24 cellular contexts compared by ENCODE assay signal in the genomic region with DNA sequence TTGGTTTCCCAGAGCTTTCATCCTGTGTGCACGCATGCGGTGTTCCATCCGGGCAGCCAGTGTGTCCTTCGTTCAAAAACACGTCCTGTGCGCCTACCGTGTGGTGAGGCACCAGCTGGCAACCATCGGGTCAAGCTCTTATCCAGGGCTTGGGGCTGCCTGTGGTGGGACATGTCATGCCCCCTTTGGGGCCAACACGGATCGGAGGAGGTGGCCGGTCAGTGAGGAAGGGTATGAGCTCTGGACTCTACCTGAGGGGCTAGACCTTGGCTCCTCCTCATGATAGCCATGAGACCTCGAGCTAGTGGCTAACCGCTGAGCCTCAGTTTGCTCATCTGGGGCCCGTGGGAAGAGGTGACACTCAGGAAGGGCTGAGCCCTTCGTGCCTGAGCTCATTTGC.
DNase-seq lines count a peak whose midpoint lies in the region; ATAC-seq, FAIRE-seq and TF ChIP-seq lines count a peak whose summit lies in the region.
"Had no signal": no experiment of that assay in that cellular context is flagged by ENCODE, and none has a peak within 500 bp of the region (broad histone marks: within the 10 kb centered on the region; RNA-seq: fewer than 3 reads in every experiment).

No MANE protein-coding gene starts in this region.

- peak overlapping the region; percentile 38 for H3K4me3 ChIP-seq in Jurkat, Clone E6-1 (ENCODE audit: low read length)
- H3K4me3 ChIP-seq in vagina, result no peak overlapping the region
- H3K4me3 ChIP-seq: GM23248, SJSA1 had no signal

- no peak overlapping the region for H3K4me3 Mint-ChIP-seq in nephron
- H3K4me3 Mint-ChIP-seq: CD4-positive, alpha-beta T cell; IgD-negative memory B cell had no signal

- DNase-seq in Right ventricle myocardium inferior (ENCODE audit: missing footprints) (peak; percentile 60), left cardiac atrium (no peak), vagina (ENCODE audit: extremely low spot score in 2 of 2) (peak; percentile 64 to 78), H54 (ENCODE audit: insufficient read length, low spot score) (no peak)
- no peak for DNase-seq in Jurkat, Clone E6-1 (ENCODE audit: low read depth, low spot score)
- DNase-seq: CD4-positive, alpha-beta T cell; GM23248; HCEC 1CT; NCI-H1048; NCI-H1417; NCI-H1694; NCI-H2029 treated with DMSO at 0.1 percent for 48 hours; NCI-H446 treated with DMSO at 0.1 percent for 48 hours; NCI-H526; NCI-H82; NK-92 treated with Interleukin-12 subunit alpha and Interleukin-12 subunit beta, amount 100 ng/mL, for 24 hours; PC-3; Right ventricle myocardium superior had no signal

- no peaks in the 10 kb centered on the region for H3K36me3 ChIP-seq in vagina
- H3K36me3 ChIP-seq: SJSA1 had no signal

- TF ChIP-seq CTCF in nephron (IDR thresholded peaks at IDR 0.05; ENCODE audit: unreplicated experiment in 3 of 3), result no peak
- TF ChIP-seq CTCF in vagina (IDR thresholded peaks at IDR 0.05), result no peak

- ATAC-seq in Right ventricle myocardium inferior (no peak), left cardiac atrium (no peak), HG03521 (IDR thresholded peaks at IDR 0.05; ENCODE audit: unreplicated experiment) (no peak)
- ATAC-seq: PC-3 had no signal

- H3K27me3 Mint-ChIP-seq in nephron (ENCODE audit: low read depth), result peaks cover 7% of the 10 kb centered on the region

- FAIRE-seq in H54 (lab: Jason Lieb, UNC), result no peak
- FAIRE-seq: D721Med, GM18507 had no signal

- no peaks in the 10 kb centered on the region for H3K9me3 ChIP-seq in vagina
- H3K9me3 ChIP-seq: SJSA1 had no signal

- peaks cover 22% of the 10 kb centered on the region for H3K4me1 Mint-ChIP-seq in nephron
- H3K4me1 Mint-ChIP-seq: IgD-negative memory B cell had no signal

- H3K27ac ChIP-seq in vagina, result no peak overlapping the region
- H3K27ac ChIP-seq: GM23248, SJSA1 had no signal

- peaks cover 6% of the 10 kb centered on the region for H3K4me1 ChIP-seq in vagina
- H3K4me1 ChIP-seq: SJSA1 had no signal

- peaks cover 4% of the 10 kb centered on the region for H3K9me3 Mint-ChIP-seq in nephron
- H3K9me3 Mint-ChIP-seq: CD4-positive, alpha-beta T cell had no signal

- no peaks in the 10 kb centered on the region for H3K36me3 Mint-ChIP-seq in nephron (ENCODE audit: low read depth)
- H3K36me3 Mint-ChIP-seq: IgD-negative memory B cell had no signal

- H3K27me3 ChIP-seq in vagina, result no peaks in the 10 kb centered on the region
- H3K27me3 ChIP-seq: SJSA1 had no signal

- intact Hi-C loops in Right ventricle myocardium inferior (cut with DNase I), result no loop called here
- intact Hi-C loops in left cardiac atrium (cut with DNase I), result no loop called here
- intact Hi-C loops in vagina (cut with DNase I), result no loop called here

- H3K27ac Mint-ChIP-seq in nephron, result peak overlapping the region in 2 of 3 experiments; percentile 56 to 68
- H3K27ac Mint-ChIP-seq: CD4-positive, alpha-beta T cell; IgD-negative memory B cell had no signal

- no peak for TF ChIP-seq POLR2A in vagina (IDR thresholded peaks at IDR 0.05)
- no peak for TF ChIP-seq POLR2A in H54 (IDR thresholded peaks at IDR 0.05; ENCODE audit: low read depth, low read length)

Comparison
In these comparisons a context has a peak if more than half of its experiments do, and no peak if none do; other contexts are left out.
1. DNase-seq: peak in Right ventricle myocardium inferior (single experiment) and vagina (2 of 2); none in left cardiac atrium (single experiment), Jurkat, Clone E6-1 (single experiment) and H54 (single experiment).